23 cellular contexts compared by ENCODE assay signal in genomic region chr2:188610827-188611226, GRCh38.
A peak's percentile ranks its signal among the peaks of the same experiment; 100 is the strongest.
DNase-seq lines count a peak whose midpoint lies in the region; ATAC-seq and TF ChIP-seq lines count a peak whose summit lies in the region.
"Had no signal": no experiment of that assay in that cellular context is flagged by ENCODE, and none has a peak within 500 bp of the region (broad histone marks: within the 10 kb centered on the region; RNA-seq: fewer than 3 reads in every experiment).

No MANE protein-coding gene starts in this region.

- H3K9me3 ChIP-seq in heart right ventricle (peaks cover 0 to 9% (median 0%) of the 10 kb centered on the region in 11 donors), left lung (peaks cover 0 to 11% of the 10 kb centered on the region in 2 donors), thoracic aorta (no peaks in the 10 kb centered on the region)
- H3K9me3 ChIP-seq: ascending aorta had no signal

- peak overlapping the region in 1 of 10 donors; percentile 18 for H3K27ac ChIP-seq in heart right ventricle
- no peak overlapping the region for H3K27ac ChIP-seq in left lung
- peak overlapping the region; percentile 43 to 48 for H3K27ac ChIP-seq in thoracic aorta
- H3K27ac ChIP-seq: 22Rv1, HL-60 had no signal

- intact Hi-C loops in left cardiac atrium (cut with DNase I) (no loop called here), heart right ventricle (cut with DNase I) (no loop called here), left lung (cut with DNase I) (no loop called here)

- peak; percentile 3 to 19 for ATAC-seq in left cardiac atrium
- no peak for ATAC-seq in heart right ventricle
- peak; percentile 58 for ATAC-seq in left lung
- ATAC-seq in thoracic aorta (ENCODE audit: insufficient number of reproducible peaks, low FRiP score, low read depth) = no peak
- ATAC-seq: activated CD8-positive, alpha-beta memory T cell treated with anti-CD3 and anti-CD28 coated beads, Interleukin-2, amount 10 ng/mL, durations not matched to agents 7 days and 5 days; esophagus mucosa; HepG2; naive thymus-derived CD4-positive, alpha-beta T cell had no signal

- H3K4me1 ChIP-seq in heart right ventricle = no peaks in the 10 kb centered on the region
- H3K4me1 ChIP-seq in left lung = peaks cover 0 to 3% of the 10 kb centered on the region in 2 donors
- H3K4me1 ChIP-seq in thoracic aorta (ENCODE audit: control insufficient read depth in 1 of 2, low read depth in 2 of 2) = peaks cover 8 to 23% of the 10 kb centered on the region in 2 donors

- H3K36me3 ChIP-seq in heart right ventricle = no peaks in the 10 kb centered on the region
- no peaks in the 10 kb centered on the region for H3K36me3 ChIP-seq in left lung
- no peaks in the 10 kb centered on the region for H3K36me3 ChIP-seq in thoracic aorta
- H3K36me3 ChIP-seq: ascending aorta, sigmoid colon, tibial artery had no signal

- DNase-seq in left cardiac atrium = no peak
- DNase-seq in heart right ventricle = no peak
- peak; percentile 62 for DNase-seq in choroid plexus epithelial cell (ENCODE audit: low read depth)
- DNase-seq in left lung = no peak
- DNase-seq in thoracic aorta (ENCODE audit: low spot score) = no peak
- no peak for DNase-seq in NCI-H345 treated with DMSO at 0.1 percent for 48 hours (lab: John Stamatoyannopoulos, UW; ENCODE audit: unreplicated experiment)
- DNase-seq in stimulated activated CD4-positive, alpha-beta T cell treated with anti-CD3 and anti-CD28 coated beads, Interleukin-1b, Interleukin-23, amount 100 ng/mL, for 48 hours = no peak
- no peak for DNase-seq in nucleus accumbens (lab: John Stamatoyannopoulos, UW)
- DNase-seq: activated CD4-positive, alpha-beta T cell treated with anti-CD3 and anti-CD28 coated beads for 4 hours; activated CD8-positive, alpha-beta memory T cell treated with anti-CD3 and anti-CD28 coated beads, Interleukin-2, amount 10 ng/mL, durations not matched to agents 7 days and 5 days; activated naive CD4-positive, alpha-beta T cell treated with anti-CD3 and anti-CD28 coated beads, Interleukin-2, amount 50 U/mL, for 16 hours; cerebellar nuclear complex; DND-41; naive thymus-derived CD4-positive, alpha-beta T cell; NCI-H2107; NCI-H510A treated with DMSO at 0.1 percent for 48 hours; sigmoid colon; tibial artery had no signal

- no peaks in the 10 kb centered on the region for H3K27me3 ChIP-seq in heart right ventricle
- no peaks in the 10 kb centered on the region for H3K27me3 ChIP-seq in left lung
- no peaks in the 10 kb centered on the region for H3K27me3 ChIP-seq in thoracic aorta (replicated peaks; ENCODE audit: insufficient read depth)
- H3K27me3 ChIP-seq: ascending aorta, sigmoid colon, tibial artery had no signal

- TF ChIP-seq CTCF in heart right ventricle (IDR thresholded peaks at IDR 0.05) (no peak), choroid plexus epithelial cell (conservative IDR thresholded peaks at IDR 0.05; ENCODE audit: low read depth, low read length) (no peak), left lung (IDR thresholded peaks at IDR 0.05) (no peak), thoracic aorta (IDR thresholded peaks at IDR 0.05) (no peak)

- 82 to 85% methylated on average over 2 of the region's 2 CpGs for WGBS in heart right ventricle, 2 donors

- H3K4me3 ChIP-seq in heart right ventricle (no peak overlapping the region), choroid plexus epithelial cell (ENCODE audit: low read depth, low read length) (no peak overlapping the region), left lung (no peak overlapping the region), thoracic aorta (no peak overlapping the region)
- H3K4me3 ChIP-seq: ascending aorta, sigmoid colon, tibial artery had no signal

Comparison
In these comparisons a context has a peak if more than half of its experiments do, and no peak if none do; other contexts are left out.
1. ATAC-seq: peak in left cardiac atrium (2 of 2) and left lung (single experiment); none in heart right ventricle (0 of 8) and thoracic aorta (single experiment).
2. H3K27ac ChIP-seq: peak in thoracic aorta (2 of 2); none in left lung (0 of 2).